8 cellular contexts compared by ENCODE assay signal in genomic region chr10:101060036-101060950, GRCh38. TPM values are rescaled to one million over a fixed set of nuclear protein-coding genes. Genes with fewer than 3 reads are reported as not detected.
DNase-seq lines count a peak whose midpoint lies in the region; ATAC-seq and TF ChIP-seq lines count a peak whose summit lies in the region.

No MANE protein-coding gene starts in this region.

- H3K4me1 ChIP-seq in Peyer's patch = peaks cover 3 to 51% (median 21%) of the 10 kb centered on the region in 4 donors

- H3K27me3 ChIP-seq in Peyer's patch = no peaks in the 10 kb centered on the region

- TF ChIP-seq POLR2A in Peyer's patch (IDR thresholded peaks at IDR 0.05) = peak in 1 of 2 donors; percentile 7

- H3K27me3 Mint-ChIP-seq in nephron (ENCODE audit: low read depth) = peaks cover 19% of the 10 kb centered on the region

- H3K4me1 Mint-ChIP-seq in nephron = peaks cover 41% of the 10 kb centered on the region

- H3K36me3 ChIP-seq in KOPT-K1 (ENCODE audit: insufficient read depth, low read length) (peaks cover 28% of the 10 kb centered on the region), Peyer's patch (no peaks in the 10 kb centered on the region)

- H3K9me3 ChIP-seq in KOPT-K1 (ENCODE audit: insufficient read depth, low read length, poor library complexity, severe bottlenecking) = no peaks in the 10 kb centered on the region
- H3K9me3 ChIP-seq in Peyer's patch = no peaks in the 10 kb centered on the region

- H3K4me3 Mint-ChIP-seq in nephron = peak overlapping the region; percentile 88 to 98 (median 98)

- DNase-seq in DMS79 treated with DMSO at 0.1 percent for 48 hours (lab: John Stamatoyannopoulos, UW) = peak; percentile 75
- peak; percentile 92 to 97 (median 94) for DNase-seq in Peyer's patch
- DNase-seq in activated T-helper 1 cell treated with Interleukin-2 at 50 U/mL for 16 hours (ENCODE audit: low read depth) = peak; percentile 71
- DNase-seq in fibroblast of peridontal ligament (ENCODE audit: extremely low read depth) = peak; percentile 97
- peak; percentile 87 for DNase-seq in stimulated activated naive CD4-positive, alpha-beta T cell treated with Interleukin-2 at 50 U/mL for 16 hours (lab: John Stamatoyannopoulos, UW)

- peak overlapping the region; percentile 72 to 86 (median 78) for H3K4me3 ChIP-seq in Peyer's patch

- peak; percentile 38 for ATAC-seq in GM21786 (IDR thresholded peaks at IDR 0.05; ENCODE audit: unreplicated experiment)

- no peaks in the 10 kb centered on the region for H3K9me3 Mint-ChIP-seq in nephron

- no peaks in the 10 kb centered on the region for H3K36me3 Mint-ChIP-seq in nephron (ENCODE audit: low read depth)

- peak; percentile 85 to 96 (median 89) for TF ChIP-seq CTCF in Peyer's patch (IDR thresholded peaks at IDR 0.05)
- TF ChIP-seq CTCF in nephron (IDR thresholded peaks at IDR 0.05; ENCODE audit: unreplicated experiment in 3 of 3) = peak; percentile 89 to 93 (median 91)

- peak overlapping the region; percentile 96 to 97 (median 97) for H3K27ac Mint-ChIP-seq in nephron

- H3K27ac ChIP-seq in KOPT-K1 (ENCODE audit: low read depth, low read length, poor library complexity, severe bottlenecking) = peak overlapping the region; percentile 99
- H3K27ac ChIP-seq in Peyer's patch = peak overlapping the region; percentile 92 to 98 (median 97)

RNA-seq across cellular contexts. Expression of gene KAZALD1, which starts 1.5 kb away (rescaled TPM):
- 10 to 100 TPM in 3 of 4 donors, not detected in 1; 25.9 to 41.8 (median 39.1) TPM for total RNA-seq in Peyer's patch

RNA-seq across cellular contexts. Expression of gene SFXN3, which starts 29.3 kb away (rescaled TPM):
- 100 to 1,000 TPM; 165 to 772 (median 494) TPM for total RNA-seq in Peyer's patch

RNA-seq across cellular contexts. Expression of gene PDZD7, which starts 29.4 kb away (rescaled TPM):
- 10 to 100 TPM in 3 of 4 donors, under 1 TPM in 1; 0.83 to 58.7 (median 51.3) TPM for total RNA-seq in Peyer's patch

Comparison
In these comparisons a context has a peak if more than half of its experiments do, and no peak if none do; other contexts are left out.
1. Peak in every context shown above with its lines: DNase-seq, ATAC-seq, H3K4me3 ChIP-seq and H3K27ac ChIP-seq.